ENCODE assay signal across 1 cellular context in genomic region chr10:105538933-105539332, GRCh38.
TF ChIP-seq lines count a peak whose summit lies in the region.

No MANE protein-coding gene starts in this region.

TF ChIP-seq in WTC11, 78 proteins besides CTCF, POLR2A, EP300 and RAD21 (continued from another document):
- TF ChIP-seq E2F4 (CRISPR knock-in tag; IDR thresholded peaks at IDR 0.05; ENCODE audit: borderline replicate concordance, low read depth) (no peak), TEAD1 (CRISPR knock-in tag; IDR thresholded peaks at IDR 0.05) (0 out of 2 replicates have a peak, but pooled peaks have one; percentile 46), ZNF317 (CRISPR knock-in tag; IDR thresholded peaks at IDR 0.05; ENCODE audit: borderline replicate concordance, low read depth) (no peak), ZNF512 (CRISPR knock-in tag; IDR thresholded peaks at IDR 0.05; ENCODE audit: borderline replicate concordance) (0 out of 2 replicates have a peak, but pooled peaks have one; percentile 57), ETV6 (CRISPR knock-in tag; IDR thresholded peaks at IDR 0.05) (peak; percentile 47; the same call in 1 of the 2 replicates), ZNF423 (CRISPR knock-in tag; IDR thresholded peaks at IDR 0.05) (peak; percentile 87)
